Comparison of ENCODE assay signal across 21 cellular contexts in the genomic region with DNA sequence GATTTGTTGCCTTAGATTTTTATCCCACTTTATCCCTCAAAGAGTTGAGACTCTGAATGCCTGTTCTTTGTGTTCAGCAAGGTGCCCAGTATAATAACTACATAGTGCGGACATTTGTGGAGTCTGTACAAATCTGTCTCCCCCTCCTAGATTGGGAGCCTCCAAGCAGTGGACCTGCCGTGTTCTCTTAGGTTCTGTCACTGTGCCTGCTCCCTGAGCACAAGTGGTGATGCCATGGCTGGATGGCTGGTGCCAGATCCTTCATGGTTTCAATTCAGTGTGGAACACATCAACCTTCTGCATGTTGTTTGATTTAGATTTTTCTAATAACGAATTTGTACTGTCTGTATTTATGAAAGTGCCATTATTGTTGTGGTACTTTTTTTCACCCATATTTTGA.
DNase-seq lines count a peak whose midpoint lies in the region; ATAC-seq and TF ChIP-seq lines count a peak whose summit lies in the region.
"Had no signal": no experiment of that assay in that cellular context is flagged by ENCODE, and none has a peak within 500 bp of the region (broad histone marks: within the 10 kb centered on the region; RNA-seq: fewer than 3 reads in every experiment).

No MANE protein-coding gene starts in this region.

- H2BK20ac ChIP-seq in IMR-90 (ENCODE audit: low read depth, low read length): no peak overlapping the region

- TF ChIP-seq POLR2A in IMR-90 (IDR thresholded peaks at IDR 0.05; ENCODE audit: low read depth, low read length): no peak

- H3K18ac ChIP-seq in IMR-90 (ENCODE audit: low read depth, low read length) (no peak overlapping the region), neuronal stem cell (ENCODE audit: low read length) (peak overlapping the region; percentile 74)

- no peaks in the 10 kb centered on the region for H3K9me2 ChIP-seq in GM23338 (ENCODE audit: insufficient read depth)
- H3K9me2 ChIP-seq: SK-N-SH had no signal

- peak; percentile 54 for ATAC-seq in GM23338
- no peak for ATAC-seq in IMR-90 (ENCODE audit: low read depth)

- H2BK15ac ChIP-seq in IMR-90 (ENCODE audit: low read depth, low read length) (no peak overlapping the region), neuronal stem cell (ENCODE audit: low read length) (no peak overlapping the region)

- H2BK120ac ChIP-seq in IMR-90 (ENCODE audit: low read depth, low read length): no peak overlapping the region
- no peak overlapping the region for H2BK120ac ChIP-seq in neuronal stem cell (ENCODE audit: low read depth, low read length)

- H3K36me3 Mint-ChIP-seq in GM23338 (ENCODE audit: low read depth) (peaks cover 4% of the 10 kb centered on the region; the same call in 1 of the 3 replicates), endothelial cell (ENCODE audit: low read depth, unreplicated experiment) (peaks cover 13% of the 10 kb centered on the region)
- H3K36me3 Mint-ChIP-seq: CD8-positive, alpha-beta memory T cell had no signal

- H3K4ac ChIP-seq in IMR-90 (ENCODE audit: low read depth, low read length): no peak overlapping the region
- no peak overlapping the region for H3K4ac ChIP-seq in neuronal stem cell (ENCODE audit: low read length)

- H3K27me3 ChIP-seq in GM23338 (ENCODE audit: insufficient read depth) (peaks cover 79% of the 10 kb centered on the region), IMR-90 (ENCODE audit: control insufficient read depth, insufficient read depth, low read length) (peaks cover 2% of the 10 kb centered on the region; the same call in 1 of the 2 replicates), neuronal stem cell (ENCODE audit: control insufficient read depth in 3 of 3, insufficient read depth in 3 of 3, low read depth in 1 of 3, low read length in 3 of 3) (no peaks in the 10 kb centered on the region)

- intact Hi-C loops in IMR-90 (cut with micrococcal nuclease): no loop called here

- no peak overlapping the region for H2BK5ac ChIP-seq in IMR-90 (ENCODE audit: low read depth, low read length, poor library complexity, severe bottlenecking)
- H2BK5ac ChIP-seq in neuronal stem cell (ENCODE audit: low read length): no peak overlapping the region

- H3K4me1 Mint-ChIP-seq in GM23338 (peaks cover 61% of the 10 kb centered on the region), endothelial cell (ENCODE audit: unreplicated experiment) (peaks cover 20% of the 10 kb centered on the region)
- H3K4me1 Mint-ChIP-seq: CD8-positive, alpha-beta memory T cell had no signal

- TF ChIP-seq RAD21 in IMR-90 (IDR thresholded peaks at IDR 0.05; ENCODE audit: low read length): no peak

- peaks cover 4% of the 10 kb centered on the region; the same call in 2 of the 3 replicates for H3K9me3 Mint-ChIP-seq in GM23338
- no peaks in the 10 kb centered on the region for H3K9me3 Mint-ChIP-seq in endothelial cell (ENCODE audit: unreplicated experiment)
- H3K9me3 Mint-ChIP-seq: CD8-positive, alpha-beta memory T cell had no signal

- peak overlapping the region; percentile 33 for H3K4me3 ChIP-seq in GM23338
- H3K4me3 ChIP-seq in IMR-90 (ENCODE audit: insufficient read depth, low read depth, low read length): no peak overlapping the region
- H3K4me3 ChIP-seq in neuronal stem cell (ENCODE audit: low read length in 2 of 2): no peak overlapping the region
- H3K4me3 ChIP-seq: PC-9 had no signal

- H3K23ac ChIP-seq in IMR-90 (ENCODE audit: low read depth, low read length): no peak overlapping the region
- H3K23ac ChIP-seq in neuronal stem cell (ENCODE audit: low read depth, low read length, poor library complexity): no peak overlapping the region

- H3K9ac ChIP-seq in IMR-90 (ENCODE audit: low read depth, low read length) (no peak overlapping the region), neuronal stem cell (ENCODE audit: low read depth, low read length, poor library complexity) (no peak overlapping the region)
- H3K9ac ChIP-seq: SK-N-SH had no signal

- H3K36me3 ChIP-seq in GM23338 (ENCODE audit: insufficient read depth): no peaks in the 10 kb centered on the region
- H3K36me3 ChIP-seq in IMR-90 (ENCODE audit: control insufficient read depth, insufficient read depth, low read length): no peaks in the 10 kb centered on the region
- no peaks in the 10 kb centered on the region for H3K36me3 ChIP-seq in neuronal stem cell (replicated peaks in 1 of 2; ENCODE audit: control insufficient read depth in 2 of 2, insufficient read depth in 2 of 2, low read length in 2 of 2)

- no peak for DNase-seq in GM23338 (ENCODE audit: low spot score)
- DNase-seq in IMR-90: no peak
- no peak for DNase-seq in endothelial cell (ENCODE audit: low spot score)
- no peak for DNase-seq in neuronal stem cell (ENCODE audit: low spot score)
- DNase-seq in GM20000 (ENCODE audit: low spot score): no peak
- no peak for DNase-seq in HuH-7.5 (ENCODE audit: low spot score)
- no peak for DNase-seq in RWPE1 (ENCODE audit: low spot score)
- DNase-seq: Calu3; CD8-positive, alpha-beta memory T cell; GF-D8; HCEC 1CT; Karpas-422; MV-4-11; NCI-H1694; NCI-H446 treated with DMSO at 0.1 percent for 48 hours; PC-9; RPMI8226; SIG-M5; SK-N-SH had no signal

- H3K79me1 ChIP-seq in IMR-90 (ENCODE audit: low read depth in 1 of 2, low read length in 2 of 2) (no peaks in the 10 kb centered on the region), neuronal stem cell (ENCODE audit: low read depth, low read length) (no peaks in the 10 kb centered on the region)

- peaks cover 63% of the 10 kb centered on the region for H3K27me3 Mint-ChIP-seq in GM23338 (ENCODE audit: insufficient read depth, low read depth, poor library complexity)
- peaks cover 2% of the 10 kb centered on the region for H3K27me3 Mint-ChIP-seq in endothelial cell (ENCODE audit: unreplicated experiment)

- no peaks in the 10 kb centered on the region for H3K79me2 ChIP-seq in GM23338 (replicated peaks; ENCODE audit: insufficient read depth)

- H3K9me1 ChIP-seq in IMR-90 (ENCODE audit: insufficient read depth, low read length): no peaks in the 10 kb centered on the region

- 100% methylated on average over 1 of the region's 3 CpGs; no CpG with 5 or more reads in 1 of the 2 experiments for WGBS in IMR-90 (ENCODE audit: extremely low coverage in 2 of 2, insufficient read length in 1 of 2), 2 experiments
- no CpG with 5 or more reads among the region's 3 CpGs for WGBS in neuronal stem cell (ENCODE audit: extremely low coverage in 2 of 2, insufficient read length in 2 of 2, insufficient replicate concordance in 1 of 2), 2 donors

- H2BK12ac ChIP-seq in neuronal stem cell (ENCODE audit: low read length): no peak overlapping the region

- peak overlapping the region; percentile 50 for H3K4me3 Mint-ChIP-seq in GM23338
- peak overlapping the region; percentile 43 for H3K4me3 Mint-ChIP-seq in endothelial cell (ENCODE audit: unreplicated experiment)
- H3K4me3 Mint-ChIP-seq: CD8-positive, alpha-beta memory T cell had no signal

- H2AK5ac ChIP-seq in IMR-90 (ENCODE audit: low read depth, low read length): no peak overlapping the region
- no peak overlapping the region for H2AK5ac ChIP-seq in neuronal stem cell (ENCODE audit: low read depth, low read length)

- H3F3A ChIP-seq in GM23338 (replicated peaks; ENCODE audit: low read depth): no peaks in the 10 kb centered on the region; the same call in 1 of the 2 replicates

- H3K4me1 ChIP-seq in GM23338 (ENCODE audit: insufficient read depth) (peaks cover 73% of the 10 kb centered on the region), IMR-90 (ENCODE audit: control insufficient read depth, insufficient read depth, low read length) (peaks cover 2% of the 10 kb centered on the region; the same call in 1 of the 2 replicates), neuronal stem cell (ENCODE audit: control insufficient read depth in 2 of 2, insufficient read depth in 1 of 2, low read depth in 1 of 2, low read length in 2 of 2) (peaks cover 0 to 5% of the 10 kb centered on the region in 2 donors)

- no peak overlapping the region for H2AFZ ChIP-seq in GM23338
- peak overlapping the region; percentile 53 for H2AFZ ChIP-seq in IMR-90 (replicated peaks; ENCODE audit: low read length, poor library complexity)
- H2AFZ ChIP-seq in neuronal stem cell (ENCODE audit: low read length): no peak overlapping the region
- H2AFZ ChIP-seq: PC-9 had no signal

- H3K27ac Mint-ChIP-seq in GM23338 (no peak overlapping the region), endothelial cell (ENCODE audit: unreplicated experiment) (peak overlapping the region; percentile 58)
- H3K27ac Mint-ChIP-seq: CD8-positive, alpha-beta memory T cell had no signal

- no peak for TF ChIP-seq CTCF in GM23338 (conservative IDR thresholded peaks at IDR 0.05; ENCODE audit: low read depth in 2 of 2)
- TF ChIP-seq CTCF in IMR-90 (conservative IDR thresholded peaks at IDR 0.05; ENCODE audit: low read depth, low read length): no peak
- TF ChIP-seq CTCF in endothelial cell (IDR thresholded peaks at IDR 0.05; ENCODE audit: unreplicated experiment): no peak
- TF ChIP-seq CTCF in GM20000 (IDR thresholded peaks at IDR 0.05; ENCODE audit: extremely low read depth, missing control alignments): no peak
- TF ChIP-seq CTCF in RWPE1 (conservative IDR thresholded peaks at IDR 0.05; ENCODE audit: low read depth): no peak

- dilution Hi-C loops in IMR-90 (cut with HindIII; ENCODE audit: low sequenced_read_pairs, unreplicated experiment): no loop called here

- H4K91ac ChIP-seq in IMR-90 (ENCODE audit: insufficient read depth, low read depth, low read length) (no peak overlapping the region), neuronal stem cell (ENCODE audit: low read depth, low read length, poor library complexity) (no peak overlapping the region)

- BruUV-seq in IMR-90 (replicated peaks; lab: Mats Ljungman, UMichigan): no TSS peak

- H4K8ac ChIP-seq in IMR-90 (ENCODE audit: low read depth in 2 of 2, low read length in 2 of 2) (no peak overlapping the region), neuronal stem cell (ENCODE audit: low read depth, low read length) (no peak overlapping the region)

- in situ Hi-C loops in IMR-90 (cut with MboI; ENCODE audit: low sequenced_read_pairs): no loop called here

- H4K5ac ChIP-seq in IMR-90 (ENCODE audit: low read depth, low read length): no peak overlapping the region

- H3K14ac ChIP-seq in IMR-90 (replicated peaks; ENCODE audit: low read depth, low read length) (no peak overlapping the region), neuronal stem cell (ENCODE audit: low read length) (no peak overlapping the region)

- H3K4me2 ChIP-seq in GM23338: peak overlapping the region; percentile 69
- H3K4me2 ChIP-seq in IMR-90 (ENCODE audit: low read depth, low read length): no peak overlapping the region
- H3K4me2 ChIP-seq in neuronal stem cell (ENCODE audit: insufficient read depth, low read length, poor library complexity, severe bottlenecking): no peak overlapping the region
- H3K4me2 ChIP-seq: PC-9, SK-N-SH had no signal

- H3K9me3 ChIP-seq in IMR-90 (ENCODE audit: control insufficient read depth, insufficient read depth, low read length) (no peaks in the 10 kb centered on the region), neuronal stem cell (replicated peaks in 1 of 2; ENCODE audit: control insufficient read depth in 2 of 2, insufficient read depth in 1 of 2, low read depth in 1 of 2, low read length in 2 of 2) (no peaks in the 10 kb centered on the region)
- H3K9me3 ChIP-seq: SK-N-SH had no signal

- H2AK9ac ChIP-seq in IMR-90 (replicated peaks; ENCODE audit: low read depth, low read length, poor library complexity): no peak overlapping the region

- no peak overlapping the region for H3K56ac ChIP-seq in IMR-90 (ENCODE audit: extremely low read depth, insufficient read depth, low read length)

- POLR2A ChIA-PET in IMR-90 (lab: Charles Lee; ENCODE audit: unreplicated experiment) (no interaction called here), RWPE1 (lab: Yijun Ruan, JAX; ENCODE audit: low non-redundant PET) (no interaction called here)

- H4K20me1 ChIP-seq in GM23338 (replicated peaks; ENCODE audit: insufficient read depth): no peaks in the 10 kb centered on the region
- H4K20me1 ChIP-seq in IMR-90 (ENCODE audit: insufficient read depth, low read length): no peaks in the 10 kb centered on the region

- no peak overlapping the region for H3K27ac ChIP-seq in GM23338 (ENCODE audit: low read depth)
- no peak overlapping the region for H3K27ac ChIP-seq in IMR-90 (ENCODE audit: insufficient read depth, low read length)
- H3K27ac ChIP-seq in neuronal stem cell (replicated peaks; ENCODE audit: low read length): no peak overlapping the region
- no peak overlapping the region for H3K27ac ChIP-seq in RWPE1
- H3K27ac ChIP-seq: C4-2B, HL-60, PC-9 had no signal

- CTCF ChIA-PET in IMR-90 (lab: Yijun Ruan, JAX): no interaction called here
- CTCF ChIA-PET in RWPE1 (lab: Yijun Ruan, JAX): no interaction called here
